ENCODE assay signal across 25 cellular contexts in the genomic region with DNA sequence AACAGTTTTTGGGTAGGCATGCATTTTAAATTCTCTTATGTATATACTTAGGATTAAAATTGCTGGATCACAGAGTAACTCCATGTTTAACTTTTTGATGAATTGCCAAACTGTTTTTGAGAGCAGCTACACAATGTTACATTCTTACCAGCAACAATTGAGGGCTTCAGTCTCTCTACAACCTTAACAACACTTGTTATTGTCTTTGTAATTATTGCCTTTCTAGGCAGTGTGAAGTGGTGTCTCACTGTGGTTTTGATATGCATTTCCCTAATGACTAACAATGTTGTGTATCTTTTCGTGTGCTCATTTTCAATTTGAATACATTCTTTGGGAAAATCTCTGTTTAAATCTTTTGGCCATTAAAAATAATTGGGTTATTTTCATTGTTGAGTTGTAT. TPM values are rescaled to one million over a fixed set of nuclear protein-coding genes. Genes with fewer than 3 reads are reported as not detected.
"Had no signal": no experiment of that assay in that cellular context is flagged by ENCODE, and none has a peak within 500 bp of the region (broad histone marks: within the 10 kb centered on the region; RNA-seq: fewer than 3 reads in every experiment).

No MANE protein-coding gene starts in this region.

- H3K27ac Mint-ChIP-seq: activated naive CD4-positive, alpha-beta T cell treated with anti-CD3 and anti-CD28 coated beads for 36 hours; activated naive CD8-positive, alpha-beta T cell treated with anti-CD3 and anti-CD28 coated beads, Interleukin-2, amount 10 ng/mL, durations not matched to agents 7 days and 5 days; naive B cell; stimulated activated memory B cell treated with anti-CD40 and anti-IgM and Interleukin-4, amounts not matched to agents 10 μg/mL and 1 μg/mL and 100 μg/mL, for 72 hours; T-helper 1 cell treated with Interleukin-12 subunit alpha and Interleukin-12 subunit beta and Interleukin-4 antibody, amounts not matched to agents 30 μg/mL and 1 μg/mL, for 36 hours had no signal

- H3K36me3 ChIP-seq: transverse colon had no signal

- H3K4me3 ChIP-seq: coronary artery, right lobe of liver, skin epidermis, stomach, transverse colon had no signal

- H3K4me1 Mint-ChIP-seq: activated naive CD8-positive, alpha-beta T cell treated with anti-CD3 and anti-CD28 coated beads, Interleukin-2, amount 10 ng/mL, durations not matched to agents 7 days and 5 days; naive B cell; stimulated activated memory B cell treated with anti-CD40 and anti-IgM and Interleukin-4, amounts not matched to agents 10 μg/mL and 1 μg/mL and 100 μg/mL, for 72 hours had no signal

- H3K4me3 Mint-ChIP-seq: activated naive CD4-positive, alpha-beta T cell treated with anti-CD3 and anti-CD28 coated beads for 36 hours; activated naive CD8-positive, alpha-beta T cell treated with anti-CD3 and anti-CD28 coated beads, Interleukin-2, amount 10 ng/mL, durations not matched to agents 7 days and 5 days; activated T-cell treated with anti-CD3 and anti-CD28 coated beads, Interleukin-2, amount 50 U/mL, for 4 hours; naive B cell; stimulated activated memory B cell treated with anti-CD40 and anti-IgM and Interleukin-4, amounts not matched to agents 10 μg/mL and 1 μg/mL and 100 μg/mL, for 72 hours; T-helper 1 cell treated with Interleukin-12 subunit alpha and Interleukin-12 subunit beta and Interleukin-4 antibody, amounts not matched to agents 30 μg/mL and 1 μg/mL, for 36 hours had no signal

- H3K27me3 Mint-ChIP-seq: activated naive CD8-positive, alpha-beta T cell treated with anti-CD3 and anti-CD28 coated beads, Interleukin-2, amount 10 ng/mL, durations not matched to agents 7 days and 5 days; stimulated activated memory B cell treated with anti-CD40 and anti-IgM and Interleukin-4, amounts not matched to agents 10 μg/mL and 1 μg/mL and 100 μg/mL, for 72 hours had no signal

- H3K4me1 ChIP-seq: parathyroid adenoma, transverse colon had no signal

- H3K9me3 ChIP-seq: right lobe of liver, transverse colon had no signal

- H3K27me3 ChIP-seq: right lobe of liver, stomach, transverse colon had no signal

- H3K9ac ChIP-seq: parathyroid adenoma had no signal

- H3K36me3 Mint-ChIP-seq: activated naive CD8-positive, alpha-beta T cell treated with anti-CD3 and anti-CD28 coated beads, Interleukin-2, amount 10 ng/mL, durations not matched to agents 7 days and 5 days had no signal

- H3K27ac ChIP-seq: coronary artery, epithelial cell of prostate, parathyroid adenoma, skin epidermis, stomach, transverse colon had no signal

- DNase-seq: activated CD4-positive, alpha-beta T cell treated with anti-CD3 and anti-CD28 coated beads for 4 hours; activated CD4-positive, alpha-beta T cell treated with anti-CD3 and anti-CD28 coated beads, Interleukin-2, amount 50 U/mL, for 48 hours; activated CD4-positive, CD25-positive, alpha-beta regulatory T cell; activated CD8-positive, alpha-beta memory T cell treated with anti-CD3 and anti-CD28 coated beads, Interleukin-2, amount 50 U/mL, for 48 hours; activated naive CD4-positive, alpha-beta T cell treated with anti-CD3 and anti-CD28 coated beads for 36 hours; activated naive CD8-positive, alpha-beta T cell treated with anti-CD3 and anti-CD28 coated beads, Interleukin-2, amount 10 ng/mL, durations not matched to agents 7 days and 5 days; activated T-cell treated with anti-CD3 and anti-CD28 coated beads, Interleukin-2, amount 50 U/mL, for 4 hours; amniotic stem cell; cerebellar nuclear complex; left colon; mesenchymal stem cell; naive B cell; nucleus accumbens; right lobe of liver; stimulated activated CD4-positive, alpha-beta T cell treated with anti-CD3 and anti-CD28 coated beads, Interleukin-1b, Interleukin-23, amount 100 ng/mL, for 48 hours; stomach; transverse colon had no signal

RNA-seq across cellular contexts. Expression of gene F11, which starts 17.3 kb away (rescaled TPM):
- polyA plus RNA-seq: keratinocyte, neural cell had no signal

RNA-seq across cellular contexts. Expression of gene KLKB1, which starts 21.3 kb away (rescaled TPM):
- polyA plus RNA-seq: neural cell had no signal
